In the genomic region with DNA sequence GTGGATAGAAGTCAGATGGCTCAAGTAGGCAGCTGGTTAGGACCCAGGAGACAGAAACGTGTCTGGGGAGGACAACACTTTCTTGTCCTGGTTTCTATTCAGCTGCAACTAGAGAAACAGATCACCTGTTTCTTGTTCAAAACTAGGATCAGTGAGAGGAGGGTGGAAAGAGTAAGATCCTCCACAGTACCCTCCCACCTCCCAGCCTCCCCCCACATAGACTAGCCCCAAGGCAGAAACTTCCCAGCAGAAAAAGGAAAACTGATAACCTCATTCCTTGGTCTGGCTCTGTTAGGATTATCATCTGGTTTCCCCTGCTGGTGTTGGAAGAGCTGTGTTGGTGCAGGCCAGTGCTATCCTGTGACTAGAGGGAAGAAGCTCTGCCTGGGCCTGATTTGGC, we compare ENCODE assay signal across 4 cellular contexts. TPM values are rescaled to one million over a fixed set of nuclear protein-coding genes. Genes with fewer than 3 reads are reported as not detected.
"Had no signal": no experiment of that assay in that cellular context is flagged by ENCODE, and none has a peak within 500 bp of the region (broad histone marks: within the 10 kb centered on the region; RNA-seq: fewer than 3 reads in every experiment).

No MANE protein-coding gene starts in this region.

RNA-seq across cellular contexts. Expression of a gene that starts 50.2 kb away (rescaled TPM):
- total RNA-seq: GM23338, H1, H7, H9 had no signal
